22 cellular contexts compared by ENCODE assay signal in the genomic region with DNA sequence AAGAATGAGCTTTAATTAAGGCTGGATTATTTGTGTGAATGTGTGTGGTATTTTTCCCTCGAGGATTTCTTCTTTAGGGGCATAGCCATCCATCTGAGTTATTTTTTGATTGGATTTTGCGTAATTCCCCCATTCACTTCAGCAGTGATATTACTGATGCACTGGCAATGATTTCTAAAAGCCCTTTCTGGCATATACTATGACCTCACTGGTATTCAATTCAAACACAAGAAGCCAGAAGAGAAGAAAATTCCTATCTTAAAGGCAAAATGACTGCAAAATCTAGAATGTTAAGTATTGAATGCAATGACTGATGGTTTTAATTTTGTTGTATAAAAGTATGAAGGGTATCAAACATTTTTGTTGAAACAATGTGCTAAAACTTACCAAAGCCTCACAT.
"Had no signal": no experiment of that assay in that cellular context is flagged by ENCODE, and none has a peak within 500 bp of the region (broad histone marks: within the 10 kb centered on the region; RNA-seq: fewer than 3 reads in every experiment).

No MANE protein-coding gene starts in this region.

- H3K36me3 Mint-ChIP-seq: naive thymus-derived CD4-positive, alpha-beta T cell; stimulated activated effector memory CD8-positive, alpha-beta T cell treated with anti-CD3 and anti-CD28 coated beads, Interleukin-12 subunit alpha, Interleukin-12 subunit beta, amount 100 ng/mL, for 72 hours had no signal

- H3K4me3 ChIP-seq: coronary artery, gastroesophageal sphincter, suprapubic skin, thyroid gland, upper lobe of left lung, uterus had no signal

- H3K9me3 ChIP-seq: neutrophil, suprapubic skin, thyroid gland, uterus had no signal

- H3K27ac Mint-ChIP-seq: endodermal cell; naive thymus-derived CD4-positive, alpha-beta T cell; stimulated activated effector memory CD8-positive, alpha-beta T cell treated with anti-CD3 and anti-CD28 coated beads, Interleukin-12 subunit alpha, Interleukin-12 subunit beta, amount 100 ng/mL, for 72 hours had no signal

- DNase-seq: effector CD4-positive, alpha-beta T cell; endodermal cell; erythroblast; glutamatergic neuron; islet precursor cell; mammary epithelial cell; naive thymus-derived CD4-positive, alpha-beta T cell; nephron progenitor cell; posterior cingulate gyrus; stimulated activated CD4-positive, alpha-beta T cell treated with anti-CD3 and anti-CD28 coated beads, Interleukin-4, amount 100 ng/mL, for 1 hour; stimulated activated CD8-positive, alpha-beta memory T cell treated with anti-CD3 and anti-CD28 coated beads, Interleukin-4, amount 100 ng/mL, for 48 hours; stimulated activated naive CD8-positive, alpha-beta T cell treated with anti-CD3 and anti-CD28 coated beads, Interleukin-15, Interleukin-2, amounts not matched to agents 100 U/mL and 50 U/mL, for 24 hours; thyroid gland; upper lobe of left lung; uterus had no signal

- H3K27me3 ChIP-seq: gastroesophageal sphincter, neutrophil, suprapubic skin, thyroid gland, upper lobe of left lung, uterus had no signal

- ATAC-seq: gastroesophageal sphincter; left lobe of liver; naive thymus-derived CD4-positive, alpha-beta T cell; sciatic nerve; stimulated activated effector memory CD8-positive, alpha-beta T cell treated with anti-CD3 and anti-CD28 coated beads, Interleukin-12 subunit alpha, Interleukin-12 subunit beta, amount 100 ng/mL, for 72 hours; stimulated activated naive CD8-positive, alpha-beta T cell treated with anti-CD3 and anti-CD28 coated beads, Interleukin-15, Interleukin-2, amounts not matched to agents 100 U/mL and 50 U/mL, for 24 hours had no signal

- H3K4me1 Mint-ChIP-seq: nephron progenitor cell; stimulated activated effector memory CD8-positive, alpha-beta T cell treated with anti-CD3 and anti-CD28 coated beads, Interleukin-12 subunit alpha, Interleukin-12 subunit beta, amount 100 ng/mL, for 72 hours had no signal

- H3K9me3 Mint-ChIP-seq: stimulated activated effector memory CD8-positive, alpha-beta T cell treated with anti-CD3 and anti-CD28 coated beads, Interleukin-12 subunit alpha, Interleukin-12 subunit beta, amount 100 ng/mL, for 72 hours had no signal

- H3K4me3 Mint-ChIP-seq: endodermal cell; naive thymus-derived CD4-positive, alpha-beta T cell; nephron progenitor cell; stimulated activated effector memory CD8-positive, alpha-beta T cell treated with anti-CD3 and anti-CD28 coated beads, Interleukin-12 subunit alpha, Interleukin-12 subunit beta, amount 100 ng/mL, for 72 hours had no signal

- H3K27ac ChIP-seq: coronary artery, gastroesophageal sphincter, neutrophil, suprapubic skin, thyroid gland, upper lobe of left lung, uterus had no signal

- H3K4me1 ChIP-seq: gastroesophageal sphincter, suprapubic skin, thyroid gland, upper lobe of left lung, uterus had no signal

- H3K36me3 ChIP-seq: gastroesophageal sphincter, neutrophil, suprapubic skin, thyroid gland, upper lobe of left lung, uterus had no signal
